In genomic region chr2:230871361-230872150, GRCh38 we compare ENCODE assay signal across 11 cellular contexts. TPM values are rescaled to one million over a fixed set of nuclear protein-coding genes. Genes with fewer than 3 reads are reported as not detected.
DNase-seq lines count a peak whose midpoint lies in the region; ATAC-seq and TF ChIP-seq lines count a peak whose summit lies in the region.
"Had no signal": no experiment of that assay in that cellular context is flagged by ENCODE, and none has a peak within 500 bp of the region (broad histone marks: within the 10 kb centered on the region; RNA-seq: fewer than 3 reads in every experiment).

No MANE protein-coding gene starts in this region.

- H4K20me1 ChIP-seq in OCI-LY3 (ENCODE audit: insufficient read depth, low read length) (peaks cover 6% of the 10 kb centered on the region; the same call in 1 of the 2 replicates), Karpas-422 (ENCODE audit: insufficient read depth, low read depth, low read length) (no peaks in the 10 kb centered on the region)

- H3K27ac ChIP-seq in OCI-LY3 (ENCODE audit: low read length) (peak overlapping the region; percentile 99), rectal smooth muscle tissue (ENCODE audit: low read depth, low read length) (peak overlapping the region; percentile 78), Karpas-422 (ENCODE audit: low read length) (no peak overlapping the region)
- H3K27ac ChIP-seq: lower lobe of right lung had no signal

- H3K36me3 ChIP-seq in OCI-LY3 (replicated peaks; ENCODE audit: low read depth, low read length): peaks cover 52% of the 10 kb centered on the region
- H3K36me3 ChIP-seq in rectal smooth muscle tissue (ENCODE audit: control insufficient read depth, insufficient read depth, low read length): peaks cover 11% of the 10 kb centered on the region
- no peaks in the 10 kb centered on the region for H3K36me3 ChIP-seq in Karpas-422 (ENCODE audit: insufficient read depth, low read length)

- H3K4me2 ChIP-seq in OCI-LY3 (ENCODE audit: low read length) (peak overlapping the region; percentile 96), Karpas-422 (ENCODE audit: low read depth, low read length, poor library complexity, severe bottlenecking) (no peak overlapping the region)

- no peak for TF ChIP-seq CTCF in OCI-LY3 (IDR thresholded peaks at IDR 0.05; ENCODE audit: low read depth, low read length)

- H3K4me3 ChIP-seq in OCI-LY3 (ENCODE audit: low read length) (peak overlapping the region; percentile 100), rectal smooth muscle tissue (ENCODE audit: low read length) (peak overlapping the region; percentile 36), Karpas-422 (ENCODE audit: low read length) (no peak overlapping the region)
- H3K4me3 ChIP-seq: lower lobe of right lung had no signal

- H3K4me1 ChIP-seq in OCI-LY3 (ENCODE audit: low read length) (peaks cover 98% of the 10 kb centered on the region), rectal smooth muscle tissue (ENCODE audit: control insufficient read depth, insufficient read depth, low read length) (peaks cover 48% of the 10 kb centered on the region), Karpas-422 (ENCODE audit: low read length) (peaks cover 38% of the 10 kb centered on the region)

- H3K27me3 ChIP-seq in OCI-LY3 (ENCODE audit: low read depth, low read length) (no peaks in the 10 kb centered on the region), rectal smooth muscle tissue (ENCODE audit: control insufficient read depth, insufficient read depth, low read length) (no peaks in the 10 kb centered on the region), Karpas-422 (ENCODE audit: low read length) (no peaks in the 10 kb centered on the region)

- H3K9me3 ChIP-seq in OCI-LY3 (ENCODE audit: insufficient read depth, low read length): no peaks in the 10 kb centered on the region
- H3K9me3 ChIP-seq in Karpas-422 (ENCODE audit: low read length): no peaks in the 10 kb centered on the region
- H3K9me3 ChIP-seq: lower lobe of right lung had no signal

- peak overlapping the region; percentile 100 for H3K9ac ChIP-seq in OCI-LY3 (ENCODE audit: low read length)
- H3K9ac ChIP-seq in rectal smooth muscle tissue (ENCODE audit: low read length): peak overlapping the region; percentile 11
- no peak overlapping the region for H3K9ac ChIP-seq in Karpas-422 (ENCODE audit: low read length)

- H3K9me2 ChIP-seq in Karpas-422 (replicated peaks; ENCODE audit: insufficient read depth, low read length): no peaks in the 10 kb centered on the region

- H2AFZ ChIP-seq in OCI-LY3 (ENCODE audit: low read depth, low read length): no peak overlapping the region
- no peak overlapping the region for H2AFZ ChIP-seq in Karpas-422 (ENCODE audit: low read length)

- H3K79me2 ChIP-seq in OCI-LY3 (ENCODE audit: low read length): peaks cover 89% of the 10 kb centered on the region
- H3K79me2 ChIP-seq in Karpas-422 (ENCODE audit: low read length): no peaks in the 10 kb centered on the region

- no peak for ATAC-seq in HG03045 (IDR thresholded peaks at IDR 0.05; ENCODE audit: unreplicated experiment)
- no peak for ATAC-seq in GM19452 (IDR thresholded peaks at IDR 0.05; ENCODE audit: unreplicated experiment)
- ATAC-seq: lower lobe of right lung had no signal

- peak; percentile 19 for DNase-seq in D341Med (ENCODE audit: low spot score)
- peak; percentile 65 for DNase-seq in islet precursor cell
- DNase-seq in Karpas-422: no peak
- DNase-seq in NOMO-1 treated with dmso at 0.1 percent for 144 hours (lab: John Stamatoyannopoulos, UW; ENCODE audit: unreplicated experiment): no peak
- DNase-seq: lower lobe of right lung, NCI-H2081 had no signal

RNA-seq across cellular contexts. Expression of gene ITM2C, which starts 6.8 kb away (rescaled TPM):
- total RNA-seq in Karpas-422 (2014; rRNA removed; shearing (Covaris generic); ENCODE audit: low replicate concordance): 0.19 TPM in 1 of 2 replicates, not detected in the other

RNA-seq across cellular contexts. Expression of gene GPR55, which starts 53.5 kb away (rescaled TPM):
- total RNA-seq in Karpas-422 (2014; rRNA removed; shearing (Covaris generic); ENCODE audit: low replicate concordance): 2.9 and 9.5 TPM in 2 replicates
- total RNA-seq: dermis microvascular lymphatic vessel endothelial cell had no signal

Comparison
In these comparisons a context has a peak if more than half of its experiments do, and no peak if none do; other contexts are left out.
1. DNase-seq: peak in D341Med (single experiment) and islet precursor cell (single experiment); none in Karpas-422 (single experiment) and NOMO-1 treated with dmso at 0.1 percent for 144 hours (single experiment).